ENCODE assay signal across 8 cellular contexts in the genomic region with DNA sequence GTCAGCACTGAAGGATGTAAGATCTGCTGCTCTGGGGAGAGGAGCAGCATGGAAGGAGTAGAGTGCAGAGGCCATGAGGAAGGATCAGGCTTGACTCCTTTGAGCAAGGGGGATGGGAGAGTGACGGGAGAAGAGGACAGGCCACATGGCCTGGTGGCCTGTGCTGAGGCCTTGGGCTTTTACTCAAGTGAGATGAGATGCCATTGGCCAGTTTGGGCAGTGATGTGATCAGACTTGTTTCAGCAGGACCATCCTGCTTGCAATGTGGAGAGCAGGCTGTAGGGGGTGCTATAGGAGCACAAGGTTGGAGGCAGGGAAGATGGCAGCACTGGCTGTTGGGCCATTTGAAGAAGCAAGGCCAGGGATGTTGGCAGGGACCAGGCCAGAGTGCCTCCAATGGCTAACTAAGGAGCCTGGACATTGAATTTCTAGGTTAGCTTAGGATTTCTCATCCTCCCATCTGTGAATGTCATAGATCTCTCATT.
DNase-seq lines count a peak whose midpoint lies in the region; ATAC-seq and TF ChIP-seq lines count a peak whose summit lies in the region.

No MANE protein-coding gene starts in this region.

- TF ChIP-seq CTCF in GM10266 (IDR thresholded peaks at IDR 0.05; ENCODE audit: control insufficient read depth, insufficient read depth, low read depth, missing control alignments) = peak; percentile 58

- DNase-seq in GM10266 (ENCODE audit: extremely low spot score) (no peak), MV-4-11 (lab: John Stamatoyannopoulos, UW) (peak; percentile 6), glomerular visceral epithelial cell (ENCODE audit: extremely low spot score) (peak; percentile 23)
- peak; percentile 86 for DNase-seq in activated CD8-positive, alpha-beta memory T cell treated with anti-CD3 and anti-CD28 coated beads, Interleukin-2, amount 50 U/mL, for 48 hours
- peak in 2 of 3 experiments; percentile 9 to 65 for DNase-seq in stimulated activated CD4-positive, alpha-beta T cell treated with anti-CD3 and anti-CD28 coated beads, TNF-alpha, amount 100 ng/mL, for 24 hours (ENCODE audit: low read depth in 3 of 3)
- DNase-seq in NK-92 treated with Interleukin-12 subunit alpha and Interleukin-12 subunit beta, amount 100 ng/mL, for 24 hours (lab: John Stamatoyannopoulos, UW) = no peak

- ATAC-seq in HG02759 (IDR thresholded peaks at IDR 0.05; ENCODE audit: unreplicated experiment) (no peak), HG03045 (IDR thresholded peaks at IDR 0.05; ENCODE audit: unreplicated experiment) (no peak)

Comparison
In these comparisons a context has a peak if more than half of its experiments do, and no peak if none do; other contexts are left out.
1. DNase-seq: peak in MV-4-11 (single experiment), activated CD8-positive, alpha-beta memory T cell treated with anti-CD3 and anti-CD28 coated beads, Interleukin-2, amount 50 U/mL, for 48 hours (single experiment), glomerular visceral epithelial cell (single experiment) and stimulated activated CD4-positive, alpha-beta T cell treated with anti-CD3 and anti-CD28 coated beads, TNF-alpha, amount 100 ng/mL, for 24 hours (2 of 3); none in GM10266 (single experiment) and NK-92 treated with Interleukin-12 subunit alpha and Interleukin-12 subunit beta, amount 100 ng/mL, for 24 hours (single experiment).